Comparison of ENCODE assay signal across 19 cellular contexts in the genomic region with DNA sequence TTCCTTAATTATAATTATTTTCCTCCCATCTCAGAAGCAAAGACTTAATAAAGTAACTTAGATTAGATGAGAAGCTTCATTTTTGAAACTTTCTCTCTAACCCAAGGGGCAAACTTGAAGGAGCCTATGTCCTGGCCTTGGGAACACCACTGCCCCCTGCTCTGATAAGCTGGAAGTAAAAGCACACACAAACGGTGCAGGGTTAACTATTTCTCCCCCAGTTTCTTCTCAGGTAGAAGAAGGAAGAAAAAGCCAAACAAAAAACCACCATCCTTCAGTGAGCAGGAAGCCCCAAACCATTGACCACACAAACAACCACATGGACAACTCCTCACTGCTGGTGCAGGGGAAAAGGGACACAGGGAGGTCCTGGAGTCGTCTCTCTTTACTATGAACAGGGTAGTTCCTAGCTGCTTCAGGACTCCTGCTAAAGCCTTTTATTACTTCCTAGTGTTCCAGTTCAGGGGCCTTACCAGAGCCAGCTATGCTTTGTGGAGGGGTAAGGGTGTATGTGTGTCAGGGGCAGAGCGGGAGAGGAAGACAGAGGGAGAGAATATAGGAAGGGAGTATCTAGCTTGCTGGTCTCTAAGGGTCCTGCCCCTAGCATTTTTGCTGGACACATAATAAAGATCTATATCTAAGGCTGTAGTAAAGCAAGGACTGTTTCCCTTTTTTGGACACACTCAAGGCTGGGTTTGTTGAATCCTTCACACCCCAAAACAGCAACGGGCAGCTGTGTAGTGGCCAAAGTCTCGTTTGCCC.
DNase-seq lines count a peak whose midpoint lies in the region; ATAC-seq and TF ChIP-seq lines count a peak whose summit lies in the region.
"Had no signal": no experiment of that assay in that cellular context is flagged by ENCODE, and none has a peak within 500 bp of the region (broad histone marks: within the 10 kb centered on the region; RNA-seq: fewer than 3 reads in every experiment).

No MANE protein-coding gene starts in this region.

- H3K4me1 ChIP-seq in Caco-2 (peaks cover 94% of the 10 kb centered on the region), hepatocyte (ENCODE audit: insufficient read depth) (peaks cover 52% of the 10 kb centered on the region), upper lobe of right lung (no peaks in the 10 kb centered on the region)
- H3K4me1 ChIP-seq in CD4-positive, alpha-beta memory T cell (ENCODE audit: insufficient read depth, low read length) = peaks cover 14% of the 10 kb centered on the region

- no peak overlapping the region for H3K4me3 ChIP-seq in Caco-2 (ENCODE audit: low read depth, low read length)
- H3K4me3 ChIP-seq in hepatocyte = no peak overlapping the region
- no peak overlapping the region for H3K4me3 ChIP-seq in CD4-positive, alpha-beta memory T cell (ENCODE audit: low read length in 2 of 2)
- H3K4me3 ChIP-seq in upper lobe of right lung = no peak overlapping the region

- POLR2A ChIA-PET in Caco-2 (lab: Charles Lee) = interaction anchor here (0.7 to 0.8 kb wide), 2 partner anchors 16 to 50 kb away, joined by 3 read pairs; no protein-coding TSS in a partner anchor
- POLR2A ChIA-PET in CD4-positive, alpha-beta memory T cell (lab: Charles Lee; ENCODE audit: partially characterized antibody) = no interaction called here

- H3K4me3 Mint-ChIP-seq in Caco-2 (ENCODE audit: unreplicated experiment) (peak overlapping the region; percentile 45), nephron (no peak overlapping the region)
- no peak overlapping the region for H3K4me3 Mint-ChIP-seq in CD4-positive, alpha-beta memory T cell
- H3K4me3 Mint-ChIP-seq: CD8-positive, alpha-beta memory T cell; natural killer cell treated with Interleukin-12 subunit alpha and Interleukin-12 subunit beta and Interleukin-15 and Interleukin-18, amount 100 ng/mL, for 72 hours; stimulated activated naive CD8-positive, alpha-beta T cell treated with anti-CD3 and anti-CD28 coated beads, Interleukin-15, Interleukin-2, amounts not matched to agents 100 ng/mL and 50 ng/mL, for 24 hours; T-helper 1 cell treated with Interleukin-12 subunit alpha and Interleukin-12 subunit beta and Interleukin-4 antibody, amounts not matched to agents 30 μg/mL and 1 μg/mL, for 36 hours had no signal

- H3K27me3 ChIP-seq in Caco-2 (replicated peaks; ENCODE audit: control insufficient read depth, insufficient read depth, low read length) (no peaks in the 10 kb centered on the region), hepatocyte (no peaks in the 10 kb centered on the region), upper lobe of right lung (no peaks in the 10 kb centered on the region)
- no peaks in the 10 kb centered on the region for H3K27me3 ChIP-seq in CD4-positive, alpha-beta memory T cell (ENCODE audit: insufficient read depth, low read length)

- H3K9me3 Mint-ChIP-seq in Caco-2 (ENCODE audit: unreplicated experiment) (no peaks in the 10 kb centered on the region), nephron (no peaks in the 10 kb centered on the region)
- no peaks in the 10 kb centered on the region for H3K9me3 Mint-ChIP-seq in CD4-positive, alpha-beta memory T cell
- H3K9me3 Mint-ChIP-seq: CD8-positive, alpha-beta memory T cell; natural killer cell treated with Interleukin-12 subunit alpha and Interleukin-12 subunit beta and Interleukin-15 and Interleukin-18, amount 100 ng/mL, for 72 hours; stimulated activated naive CD8-positive, alpha-beta T cell treated with anti-CD3 and anti-CD28 coated beads, Interleukin-15, Interleukin-2, amounts not matched to agents 100 ng/mL and 50 ng/mL, for 24 hours; T-helper 1 cell treated with Interleukin-12 subunit alpha and Interleukin-12 subunit beta and Interleukin-4 antibody, amounts not matched to agents 30 μg/mL and 1 μg/mL, for 36 hours had no signal

- intact Hi-C loops in Caco-2 (cut with micrococcal nuclease; ENCODE audit: unreplicated experiment) (loop anchor here (1.0 to 2.0 kb wide), 2 partner anchors 15 to 49 kb away; no protein-coding TSS in a partner anchor), upper lobe of right lung (cut with DNase I) (no loop called here)
- intact Hi-C loops in CD4-positive, alpha-beta memory T cell (cut with micrococcal nuclease) = no loop called here

- H3K36me3 ChIP-seq in Caco-2 (ENCODE audit: control insufficient read depth, insufficient read depth, low read length) (0 out of 2 replicates have a peak, but pooled peaks cover 4% of the 10 kb centered on the region), hepatocyte (replicated peaks; ENCODE audit: insufficient read depth, low read depth) (no peaks in the 10 kb centered on the region), upper lobe of right lung (no peaks in the 10 kb centered on the region)
- H3K36me3 ChIP-seq in CD4-positive, alpha-beta memory T cell (ENCODE audit: insufficient read depth, low read length) = no peaks in the 10 kb centered on the region

- H4K20me1 ChIP-seq in hepatocyte (ENCODE audit: insufficient read depth, poor library complexity, severe bottlenecking) = no peaks in the 10 kb centered on the region

- H3K4me1 Mint-ChIP-seq in Caco-2 (ENCODE audit: low read depth, unreplicated experiment) (peaks cover 67% of the 10 kb centered on the region), nephron (peaks cover 5% of the 10 kb centered on the region)
- peaks cover 9 to 24% (median 17%) of the 10 kb centered on the region in 4 donors for H3K4me1 Mint-ChIP-seq in CD4-positive, alpha-beta memory T cell

- peaks cover 29% of the 10 kb centered on the region for H3K79me2 ChIP-seq in hepatocyte

- no peaks in the 10 kb centered on the region for H3K9me3 ChIP-seq in Caco-2
- no peaks in the 10 kb centered on the region for H3K9me3 ChIP-seq in hepatocyte (ENCODE audit: low read depth)
- H3K9me3 ChIP-seq in CD4-positive, alpha-beta memory T cell (ENCODE audit: control insufficient read depth in 1 of 2, low read length in 2 of 2) = no peaks in the 10 kb centered on the region
- no peaks in the 10 kb centered on the region for H3K9me3 ChIP-seq in upper lobe of right lung

- H3K27ac ChIP-seq in hepatocyte (peak overlapping the region; percentile 97), upper lobe of right lung (no peak overlapping the region)
- no peak overlapping the region for H3K27ac ChIP-seq in CD4-positive, alpha-beta memory T cell (ENCODE audit: low read depth, low read length)

- WGBS in hepatocyte (ENCODE audit: low lambda C conversion rate, missing lambda C conversion rate) = 33% methylated on average over 5 of the region's 5 CpGs

- peak overlapping the region; percentile 63 for H3K4me2 ChIP-seq in hepatocyte

- no peak for ATAC-seq in upper lobe of right lung
- ATAC-seq: activated CD4-positive, CD25-positive, alpha-beta regulatory T cell treated with anti-CD3 and anti-CD28 coated beads, Interleukin-2, amount 50 U/mL, for 24 hours; natural killer cell treated with Interleukin-12 subunit alpha and Interleukin-12 subunit beta and Interleukin-15 and Interleukin-18, amount 100 ng/mL, for 72 hours had no signal

- TF ChIP-seq CTCF in Caco-2 (IDR thresholded peaks at IDR 0.05; ENCODE audit: insufficient read depth in 1 of 2, low read depth in 1 of 2, low read length in 1 of 2, severe bottlenecking in 1 of 2, unreplicated experiment in 1 of 2) (peak in 1 of 2 experiments; percentile 13), hepatocyte (IDR thresholded peaks at IDR 0.05; ENCODE audit: poor library complexity) (no peak), nephron (IDR thresholded peaks at IDR 0.05; ENCODE audit: unreplicated experiment in 3 of 3) (no peak), upper lobe of right lung (IDR thresholded peaks at IDR 0.05) (no peak)

- H2AFZ ChIP-seq in hepatocyte = no peak overlapping the region

- H3K27ac Mint-ChIP-seq in Caco-2 (ENCODE audit: unreplicated experiment) (peak overlapping the region; percentile 76), nephron (peak overlapping the region; percentile 13 to 46 (median 29))
- no peak overlapping the region for H3K27ac Mint-ChIP-seq in CD4-positive, alpha-beta memory T cell
- H3K27ac Mint-ChIP-seq: stimulated activated naive CD8-positive, alpha-beta T cell treated with anti-CD3 and anti-CD28 coated beads, Interleukin-15, Interleukin-2, amounts not matched to agents 100 ng/mL and 50 ng/mL, for 24 hours; T-helper 1 cell treated with Interleukin-12 subunit alpha and Interleukin-12 subunit beta and Interleukin-4 antibody, amounts not matched to agents 30 μg/mL and 1 μg/mL, for 36 hours had no signal

- H3K27me3 Mint-ChIP-seq in Caco-2 (ENCODE audit: insufficient read depth, unreplicated experiment) (no peaks in the 10 kb centered on the region), nephron (ENCODE audit: low read depth) (no peaks in the 10 kb centered on the region)
- no peaks in the 10 kb centered on the region for H3K27me3 Mint-ChIP-seq in CD4-positive, alpha-beta memory T cell

- CTCF ChIA-PET in Caco-2 (lab: Charles Lee) = interaction anchor here (0.5 to 1.3 kb wide), 4 partner anchors 9 to 603 kb away, joined by 3 to 5 read pairs (median 4); a partner anchor contains a TSS
- CTCF ChIA-PET in CD4-positive, alpha-beta memory T cell (lab: Charles Lee; ENCODE audit: partially characterized antibody) = no interaction called here

- no peaks in the 10 kb centered on the region for H3K9me2 ChIP-seq in hepatocyte (replicated peaks; ENCODE audit: insufficient read depth)

- BruUV-seq in Caco-2 (replicated peaks; lab: Mats Ljungman, UMichigan) = no TSS peak

- H3K36me3 Mint-ChIP-seq in Caco-2 (ENCODE audit: insufficient read depth, unreplicated experiment) (peaks cover 50% of the 10 kb centered on the region), nephron (ENCODE audit: low read depth) (peaks cover 25% of the 10 kb centered on the region)
- peaks cover 21 to 24% of the 10 kb centered on the region in 2 donors for H3K36me3 Mint-ChIP-seq in CD4-positive, alpha-beta memory T cell
- H3K36me3 Mint-ChIP-seq: CD8-positive, alpha-beta memory T cell; natural killer cell treated with Interleukin-12 subunit alpha and Interleukin-12 subunit beta and Interleukin-15 and Interleukin-18, amount 100 ng/mL, for 72 hours had no signal

- DNase-seq in Caco-2 = no peak
- peak; percentile 46 for DNase-seq in MV-4-11 (lab: John Stamatoyannopoulos, UW)
- DNase-seq in hepatocyte (ENCODE audit: low spot score) = no peak
- DNase-seq in CD4-positive, alpha-beta memory T cell = no peak
- no peak for DNase-seq in HUDEP-2 (lab: John Stamatoyannopoulos, UW; ENCODE audit: unreplicated experiment in 76 of 76)
- no peak for DNase-seq in upper lobe of right lung
- no peak for DNase-seq in SW 1271 (lab: John Stamatoyannopoulos, UW)
- DNase-seq: activated effector memory CD4-positive, alpha-beta T cell treated with anti-CD3 and anti-CD28 coated beads, Interleukin-2, amount 50 U/mL, for 16 hours; anterior cingulate cortex; CD8-positive, alpha-beta memory T cell; NCI-H2029; NCI-H510A; retina; SHP77 treated with DMSO at 0.1 percent for 48 hours had no signal

Comparison
In these comparisons a context has a peak if more than half of its experiments do, and no peak if none do; other contexts are left out.
1. H3K27ac Mint-ChIP-seq: peak in Caco-2 (single experiment) and nephron (3 of 3); none in CD4-positive, alpha-beta memory T cell (0 of 7).